ENCODE assay signal across 8 cellular contexts in the genomic region with DNA sequence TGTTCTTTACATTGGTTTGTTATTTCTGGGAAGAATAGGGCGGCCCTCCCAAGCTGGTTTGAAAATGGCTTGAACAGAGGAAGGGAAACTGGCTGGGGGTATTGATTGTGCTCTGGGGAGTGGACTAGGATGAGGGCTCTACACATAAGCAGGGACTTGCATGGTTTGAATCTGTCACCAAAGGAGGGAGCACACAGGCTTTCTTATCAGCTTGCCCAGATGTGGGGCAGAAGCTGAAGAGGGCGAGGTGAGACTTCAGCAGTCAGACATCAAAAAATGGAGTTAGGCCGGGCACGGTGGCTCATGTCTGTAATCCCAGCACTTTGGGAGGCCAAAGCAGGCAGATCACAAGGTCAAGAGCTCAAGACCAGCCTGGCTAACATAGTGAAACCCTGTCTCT. TPM values are rescaled to one million over a fixed set of nuclear protein-coding genes. Genes with fewer than 3 reads are reported as not detected.
DNase-seq lines count a peak whose midpoint lies in the region; ATAC-seq lines count a peak whose summit lies in the region.
"Had no signal": no experiment of that assay in that cellular context is flagged by ENCODE, and none has a peak within 500 bp of the region (broad histone marks: within the 10 kb centered on the region; RNA-seq: fewer than 3 reads in every experiment).

No MANE protein-coding gene starts in this region.

- no peaks in the 10 kb centered on the region for H3K27me3 Mint-ChIP-seq in naive B cell

- peak overlapping the region; percentile 74 to 96 (median 86) for H3K27ac Mint-ChIP-seq in naive B cell

- ATAC-seq in GM19035 (IDR thresholded peaks at IDR 0.05; ENCODE audit: unreplicated experiment) (peak; percentile 10), GM21786 (IDR thresholded peaks at IDR 0.05; ENCODE audit: unreplicated experiment) (peak; percentile 20), HG03196 (IDR thresholded peaks at IDR 0.05; ENCODE audit: unreplicated experiment) (peak; percentile 29), naive B cell (ENCODE audit: low read depth in 2 of 2) (peak in 1 of 2 donors; percentile 6), HG03469 (IDR thresholded peaks at IDR 0.05; ENCODE audit: unreplicated experiment) (no peak)

- no peaks in the 10 kb centered on the region for H3K9me3 Mint-ChIP-seq in naive B cell

- H3K36me3 Mint-ChIP-seq in naive B cell = no peaks in the 10 kb centered on the region

- peak overlapping the region; percentile 37 to 71 (median 67) for H3K4me3 Mint-ChIP-seq in naive B cell

- H3K4me1 Mint-ChIP-seq in naive B cell = peaks cover 38 to 58% (median 43%) of the 10 kb centered on the region in 3 donors

- no peak for DNase-seq in naive B cell
- no peak for DNase-seq in NCI-H748 (lab: John Stamatoyannopoulos, UW; ENCODE audit: unreplicated experiment)
- DNase-seq in DMS53 (lab: John Stamatoyannopoulos, UW) = no peak
- DNase-seq: NCI-H2029 had no signal

RNA-seq across cellular contexts. Expression of a gene that starts 7.2 kb away (rescaled TPM):
- 1 to 10 TPM in 1 of 6 donors, under 1 TPM in 3, not detected in 2; 0.25 to 1.0 (median 0.65) TPM for polyA plus RNA-seq in naive B cell (ENCODE audit: low read depth in 6 of 6)
